Comparison of ENCODE assay signal across 1 cellular context in genomic region chr14:64946310-64947045, GRCh38.
TF ChIP-seq lines count a peak whose summit lies in the region.

No MANE protein-coding gene starts in this region.

TF ChIP-seq in K562, 482 proteins besides CTCF, POLR2A, EP300 and RAD21:
- TF ChIP-seq MEIS2 (IDR thresholded peaks at IDR 0.05; ENCODE audit: partially characterized antibody) = peak; percentile 83
- no peak for TF ChIP-seq THRA (IDR thresholded peaks at IDR 0.05)
- TF ChIP-seq NFATC3 (IDR thresholded peaks at IDR 0.05) = no peak
- TF ChIP-seq PBX2 (CRISPR knock-in tag; IDR thresholded peaks at IDR 0.05; ENCODE audit: low read depth) = no peak
- TF ChIP-seq PBX2 (tag; conservative IDR thresholded peaks at IDR 0.05; ENCODE audit: low read depth) = peak; percentile 76
- peak; percentile 50; the same call in 1 of the 2 replicates for TF ChIP-seq ETV1 (tag; conservative IDR thresholded peaks at IDR 0.05; ENCODE audit: low read depth)
- no peak for TF ChIP-seq HMBOX1 (IDR thresholded peaks at IDR 0.05)
- no peak for TF ChIP-seq TBP (optimal IDR thresholded peaks at IDR 0.05; ENCODE audit: low read depth, low read length)
- no peak for TF ChIP-seq TAF9B (IDR thresholded peaks at IDR 0.05; ENCODE audit: partially characterized antibody)
- peak; percentile 80 for TF ChIP-seq PKNOX1 (IDR thresholded peaks at IDR 0.05)
